In the genomic region with DNA sequence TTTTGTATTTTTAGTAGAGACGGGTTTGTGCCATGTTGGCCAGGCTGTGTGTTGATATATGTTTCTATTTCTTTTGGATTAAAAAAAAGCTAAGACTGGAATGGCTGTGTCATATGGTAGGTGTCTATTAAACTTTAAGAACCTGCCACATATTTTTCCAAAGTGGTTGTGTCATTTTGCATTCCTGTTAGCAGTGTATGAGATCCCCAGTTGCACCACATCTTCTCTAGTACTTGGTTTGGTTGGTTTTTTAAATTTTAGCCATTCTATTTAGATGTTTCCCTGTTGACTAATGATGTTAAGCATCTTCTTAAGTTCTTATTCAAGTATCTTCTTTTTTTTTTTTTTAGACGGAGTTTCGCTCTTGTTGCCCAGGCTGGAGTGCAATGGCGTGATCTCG, we compare ENCODE assay signal across 15 cellular contexts. TPM values are rescaled to one million over a fixed set of nuclear protein-coding genes. Genes with fewer than 3 reads are reported as not detected.
DNase-seq lines count a peak whose midpoint lies in the region; TF ChIP-seq lines count a peak whose summit lies in the region.
"Had no signal": no experiment of that assay in that cellular context is flagged by ENCODE, and none has a peak within 500 bp of the region (broad histone marks: within the 10 kb centered on the region; RNA-seq: fewer than 3 reads in every experiment).

No MANE protein-coding gene starts in this region.

- no peaks in the 10 kb centered on the region for H3F3A ChIP-seq in GM23248 (ENCODE audit: insufficient read depth)

- DNase-seq in AG20443 (ENCODE audit: low spot score) (peak; percentile 22), GM23248 (peak; percentile 39), RWPE1 (ENCODE audit: low spot score) (no peak), DMS79 (lab: John Stamatoyannopoulos, UW) (no peak), ovary (no peak), NCI-H2107 (lab: John Stamatoyannopoulos, UW) (no peak)
- no peak for DNase-seq in activated CD8-positive, alpha-beta memory T cell treated with anti-CD3 and anti-CD28 coated beads for 24 hours
- DNase-seq: ACHN; C1 segment of cervical spinal cord; Caco-2; CD4-positive, CD25-positive, alpha-beta regulatory T cell; GF-D8; KG1 had no signal

- WGBS in GM23248 (ENCODE audit: low coverage in 1 of 2, low lambda C conversion rate in 2 of 2, missing lambda C conversion rate in 2 of 2), 2 experiments = 95 to 98% methylated on average over 5 of the region's 5 CpGs
- WGBS in ovary, 3 donors = 88 to 91% (median 90%) methylated on average over 5 of the region's 5 CpGs

- H3K4me1 ChIP-seq in GM23248 (ENCODE audit: insufficient read depth) (0 out of 2 replicates have a peak, but pooled peaks cover 5% of the 10 kb centered on the region), ovary (ENCODE audit: insufficient read depth) (no peaks in the 10 kb centered on the region)
- H3K4me1 ChIP-seq: Caco-2, HAP-1 had no signal

- CTCF ChIA-PET in RWPE1 (lab: Yijun Ruan, JAX) = interaction anchor here (0.7 kb wide), 1 partner anchor 336 kb away, joined by 3 read pairs; no protein-coding TSS in a partner anchor

- no peak for TF ChIP-seq POLR2A in ovary (IDR thresholded peaks at IDR 0.05)

- H3K9me3 ChIP-seq in GM23248 (ENCODE audit: low read depth) = no peaks in the 10 kb centered on the region
- no peaks in the 10 kb centered on the region for H3K9me3 ChIP-seq in ovary
- H3K9me3 ChIP-seq: Caco-2, HAP-1 had no signal

- H3K9ac ChIP-seq in GM23248 = no peak overlapping the region

- H3K4me3 ChIP-seq in GM23248 (no peak overlapping the region), ovary (no peak overlapping the region)
- H3K4me3 ChIP-seq: GM12878, HAP-1 had no signal

- no peak for TF ChIP-seq CTCF in RWPE1 (conservative IDR thresholded peaks at IDR 0.05; ENCODE audit: low read depth)
- TF ChIP-seq CTCF in ovary (IDR thresholded peaks at IDR 0.05) = no peak

- no peak overlapping the region for H2AFZ ChIP-seq in GM23248

- H3K4me2 ChIP-seq in GM23248 (ENCODE audit: unreplicated experiment) = no peak overlapping the region

- no peaks in the 10 kb centered on the region for H4K20me1 ChIP-seq in GM23248 (ENCODE audit: insufficient read depth)

- POLR2A ChIA-PET in RWPE1 (lab: Yijun Ruan, JAX; ENCODE audit: low non-redundant PET) = no interaction called here

- TF ChIP-seq EP300 in ovary (IDR thresholded peaks at IDR 0.05) = no peak

- no peaks in the 10 kb centered on the region for H3K79me2 ChIP-seq in GM23248 (ENCODE audit: insufficient read depth)

- H3K27me3 ChIP-seq in GM23248 (replicated peaks; ENCODE audit: insufficient read depth) (no peaks in the 10 kb centered on the region), ovary (no peaks in the 10 kb centered on the region)

- no peaks in the 10 kb centered on the region for H3K9me2 ChIP-seq in GM23248 (ENCODE audit: insufficient read depth)

- H3K36me3 ChIP-seq in GM23248 (ENCODE audit: low read depth) = no peaks in the 10 kb centered on the region
- no peaks in the 10 kb centered on the region for H3K36me3 ChIP-seq in ovary
- H3K36me3 ChIP-seq: HAP-1 had no signal

- intact Hi-C loops in ovary (cut with DNase I) = loop anchor here in 2 of 4 donors (10.0 kb wide), 2 partner anchors 304 to 324 kb away; a partner anchor contains a TSS

- in situ Hi-C loops in GM23248 (cut with MboI) = loop anchor here (10.0 kb wide), 1 partner anchor 314 kb away; no protein-coding TSS in a partner anchor

- no peak overlapping the region for H3K27ac ChIP-seq in GM23248
- peak overlapping the region; percentile 8; the same call in 1 of the 2 replicates for H3K27ac ChIP-seq in RWPE1
- no peak overlapping the region for H3K27ac ChIP-seq in ovary

RNA-seq across cellular contexts. Expression of a gene that starts 36.2 kb away (rescaled TPM):
- total RNA-seq in GM23248 (2014; rRNA removed; shearing (Covaris generic)) = 3.8 and 4.2 TPM in 2 replicates
- 2.1 and 2.3 TPM in 2 replicates for polyA plus RNA-seq in GM23248 (2016; fragmentation: Nextera tagmentation; extraction: Ambion mirVana)
- 10 to 100 TPM; 12.6 to 20.8 (median 14.6) TPM for total RNA-seq in ovary
- 10 to 100 TPM in 1 of 2 donors, 1 to 10 TPM in 1; 9.9 to 27.3 TPM for polyA plus RNA-seq in ovary

RNA-seq across cellular contexts. Expression of a gene that starts 42.8 kb away (rescaled TPM):
- total RNA-seq in GM23248 (2014; rRNA removed; shearing (Covaris generic)) = 18.3 and 23.7 TPM in 2 replicates
- polyA plus RNA-seq in GM23248 (2016; fragmentation: Nextera tagmentation; extraction: Ambion mirVana) = 45.5 and 47.1 TPM in 2 replicates
- 10 to 100 TPM; 20.0 to 62.0 (median 51.1) TPM for total RNA-seq in ovary
- polyA plus RNA-seq in ovary = 10 to 100 TPM; 15.6 to 34.5 TPM

Comparison
In these comparisons a context has a peak if more than half of its experiments do, and no peak if none do; other contexts are left out.
1. DNase-seq: peak in AG20443 (single experiment) and GM23248 (single experiment); none in RWPE1 (single experiment), DMS79 (single experiment), ovary (0 of 5), activated CD8-positive, alpha-beta memory T cell treated with anti-CD3 and anti-CD28 coated beads for 24 hours (single experiment) and NCI-H2107 (single experiment).